29 cellular contexts compared by ENCODE assay signal in the genomic region with DNA sequence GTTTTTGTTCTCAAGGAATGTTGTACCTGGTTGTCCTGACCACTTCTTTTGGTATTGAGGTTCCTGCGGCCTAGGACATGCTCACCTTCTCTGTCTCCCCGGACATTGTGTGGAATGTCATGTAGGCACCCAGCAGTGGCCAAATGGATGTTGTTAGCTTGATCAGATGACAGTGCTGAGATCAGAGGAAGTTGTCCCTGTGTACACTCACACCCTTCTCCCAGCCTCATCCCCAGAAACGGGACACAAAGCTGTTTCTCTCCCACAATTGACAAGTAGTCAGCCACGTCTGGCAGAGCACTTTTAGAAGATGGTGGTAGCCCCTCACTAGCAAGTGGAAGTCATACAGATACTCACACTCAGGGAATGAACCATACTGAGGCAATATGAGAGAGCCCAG. TPM values are rescaled to one million over a fixed set of nuclear protein-coding genes. Genes with fewer than 3 reads are reported as not detected.
"Had no signal": no experiment of that assay in that cellular context is flagged by ENCODE, and none has a peak within 500 bp of the region (broad histone marks: within the 10 kb centered on the region; RNA-seq: fewer than 3 reads in every experiment).

No MANE protein-coding gene starts in this region.

- H3K4me3 ChIP-seq: body of pancreas, cardiac muscle cell, hepatocyte, ovary, psoas muscle, suprapubic skin, vagina had no signal

- H3K27me3 ChIP-seq: body of pancreas, cardiac muscle cell, hepatocyte, ovary, suprapubic skin, vagina had no signal

- ATAC-seq: activated CD4-positive, CD25-positive, alpha-beta regulatory T cell treated with anti-CD3 and anti-CD28 coated beads, Interleukin-2, amount 50 U/mL, for 24 hours; activated CD8-positive, alpha-beta memory T cell treated with anti-CD3 and anti-CD28 coated beads, Interleukin-2, amount 10 ng/mL, durations not matched to agents 7 days and 5 days; activated naive CD8-positive, alpha-beta T cell treated with anti-CD3 and anti-CD28 coated beads, Interleukin-2, amount 50 U/mL, for 24 hours; body of pancreas; esophagus mucosa; left ventricle myocardium superior; natural killer cell; psoas muscle; right cardiac atrium; T-helper 17 cell had no signal

- H3K9me3 ChIP-seq: body of pancreas, neutrophil, ovary, psoas muscle, suprapubic skin, vagina had no signal

- H2AFZ ChIP-seq: hepatocyte had no signal

- FAIRE-seq: endothelial cell of umbilical vein had no signal

- H3K36me3 ChIP-seq: cardiac muscle cell, neutrophil, ovary, suprapubic skin, vagina had no signal

- H3K27ac ChIP-seq: body of pancreas, cardiac muscle cell, hepatocyte, neutrophil, ovary, psoas muscle, suprapubic skin, vagina had no signal

- DNase-seq: activated CD4-positive, alpha-beta memory T cell treated with anti-CD3 and anti-CD28 coated beads, Interleukin-2, amount 10 ng/mL, durations not matched to agents 7 days and 5 days; activated CD4-positive, alpha-beta T cell treated with anti-CD3 and anti-CD28 coated beads, Interleukin-2, amount 10 ng/mL, durations not matched to agents 24 days and 14 days; activated CD8-positive, alpha-beta memory T cell treated with anti-CD3 and anti-CD28 coated beads, Interleukin-2, amount 10 ng/mL, durations not matched to agents 7 days and 5 days; activated gamma-delta T cell; activated naive CD4-positive, alpha-beta T cell treated with anti-CD3 and anti-CD28 coated beads, Interleukin-2, amount 50 U/mL, for 16 hours; activated naive CD8-positive, alpha-beta T cell treated with anti-CD3 and anti-CD28 coated beads, Interleukin-2, amount 50 U/mL, for 24 hours; body of pancreas; dermis blood vessel endothelial cell; effector memory CD4-positive, alpha-beta T cell; foreskin melanocyte; glutamatergic neuron; immature natural killer cell; left ventricle myocardium superior; mammary epithelial cell; natural killer cell; ovary; psoas muscle; right cardiac atrium; stimulated activated CD4-positive, alpha-beta T cell treated with anti-CD3 and anti-CD28 coated beads, Interleukin-12 subunit alpha, Interleukin-12 subunit beta, amount 100 ng/mL, for 4 hours; T-helper 17 cell; trophoblast cell had no signal

- H3K4me2 ChIP-seq: hepatocyte had no signal

RNA-seq across cellular contexts. Expression of a gene that starts 3.0 kb away (rescaled TPM):
- total RNA-seq: natural killer cell had no signal

RNA-seq across cellular contexts. Expression of a gene that starts 47.6 kb away (rescaled TPM):
- total RNA-seq: endothelial cell of umbilical vein had no signal
